Comparison of ENCODE assay signal across 14 cellular contexts in the genomic region with DNA sequence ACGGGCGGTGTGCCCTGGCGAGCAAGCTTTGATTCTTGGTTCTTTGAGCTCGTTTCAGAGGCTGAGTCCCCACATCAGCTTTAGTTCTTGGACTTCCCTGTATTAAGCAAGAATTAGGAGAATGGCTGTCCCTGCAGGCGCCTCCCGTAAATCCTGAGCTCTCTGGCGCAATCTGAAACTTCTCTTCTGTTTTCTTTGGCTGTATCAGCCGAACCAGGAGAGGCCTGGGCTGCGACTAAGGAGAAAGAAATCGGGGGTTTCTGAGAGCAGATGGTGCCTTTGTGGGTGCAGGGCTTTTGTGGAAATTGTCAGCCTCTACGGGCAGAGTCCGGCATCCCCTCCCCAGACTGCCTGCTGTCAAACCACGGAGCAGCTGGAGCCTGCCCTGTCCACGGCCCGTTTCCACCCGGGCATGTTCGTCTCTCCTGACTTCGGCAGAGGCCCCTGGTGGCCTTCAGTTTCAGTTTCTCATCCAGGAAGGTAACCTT. TPM values are rescaled to one million over a fixed set of nuclear protein-coding genes. Genes with fewer than 3 reads are reported as not detected.
DNase-seq lines count a peak whose midpoint lies in the region; ATAC-seq, FAIRE-seq and TF ChIP-seq lines count a peak whose summit lies in the region.
"Had no signal": no experiment of that assay in that cellular context is flagged by ENCODE, and none has a peak within 500 bp of the region (broad histone marks: within the 10 kb centered on the region; RNA-seq: fewer than 3 reads in every experiment).

No MANE protein-coding gene starts in this region.

- H3K4me3 Mint-ChIP-seq in astrocyte (ENCODE audit: unreplicated experiment) (no peak overlapping the region), endodermal cell (no peak overlapping the region)
- no peak overlapping the region for H3K4me3 Mint-ChIP-seq in CD8-positive, alpha-beta memory T cell
- H3K4me3 Mint-ChIP-seq: GM23338 had no signal

- H3K9ac ChIP-seq in astrocyte (ENCODE audit: low read length) (peak overlapping the region; percentile 41), endodermal cell (ENCODE audit: extremely low read depth, low read length, poor library complexity, severe bottlenecking) (no peak overlapping the region)
- H3K9ac ChIP-seq: BLaER1, SK-N-SH had no signal

- CTCF ChIA-PET in CD8-positive, alpha-beta memory T cell (lab: Charles Lee), result no interaction called here

- H3K36me3 ChIP-seq in astrocyte (ENCODE audit: insufficient read depth, low read length) (peaks cover 12% of the 10 kb centered on the region), pancreas (peaks cover 6 to 28% (median 17%) of the 10 kb centered on the region in 3 donors), endodermal cell (ENCODE audit: control insufficient read depth, insufficient read depth, low read length) (peaks cover 18% of the 10 kb centered on the region)
- peaks cover 6% of the 10 kb centered on the region for H3K36me3 ChIP-seq in CD8-positive, alpha-beta memory T cell (ENCODE audit: insufficient read depth, low read length)

- intact Hi-C loops in pancreas (cut with DNase I), result loop anchor here in 1 of 3 donors (10.0 kb wide), 1 partner anchor 63 kb away; no protein-coding TSS in a partner anchor

- DNase-seq in AG08395 (ENCODE audit: low spot score) (peak; percentile 53), astrocyte (ENCODE audit: low read depth) (no peak), foreskin fibroblast (peak; percentile 57 to 80), pancreas (no peak), ACHN (no peak), endodermal cell (no peak), frontal cortex (ENCODE audit: low spot score in 2 of 2) (no peak)
- no peak for DNase-seq in CD8-positive, alpha-beta memory T cell
- DNase-seq: NCI-H2081 treated with DMSO at 0.1 percent for 48 hours; SK-N-SH; stimulated activated CD4-positive, alpha-beta T cell treated with anti-CD3 and anti-CD28 coated beads, Interleukin-4, amount 100 ng/mL, for 1 hour had no signal

- no peak for TF ChIP-seq CTCF in astrocyte (IDR thresholded peaks at IDR 0.05; ENCODE audit: insufficient read depth, low read depth, low read length)
- no peak for TF ChIP-seq CTCF in foreskin fibroblast (IDR thresholded peaks at IDR 0.05; ENCODE audit: low read depth, low read length)
- no peak for TF ChIP-seq CTCF in pancreas (IDR thresholded peaks at IDR 0.05)
- no peak for TF ChIP-seq CTCF in endodermal cell (conservative IDR thresholded peaks at IDR 0.05)

- no peak overlapping the region for H2AFZ ChIP-seq in astrocyte (ENCODE audit: low read depth, low read length)
- H2AFZ ChIP-seq: GM23338 had no signal

- H3K9me3 Mint-ChIP-seq in astrocyte (ENCODE audit: unreplicated experiment), result no peaks in the 10 kb centered on the region
- no peaks in the 10 kb centered on the region for H3K9me3 Mint-ChIP-seq in CD8-positive, alpha-beta memory T cell
- H3K9me3 Mint-ChIP-seq in endodermal cell, result no peaks in the 10 kb centered on the region
- H3K9me3 Mint-ChIP-seq: GM23338 had no signal

- in situ Hi-C loops in ACHN (cut with HindIII; ENCODE audit: low pct_ligation_motif_present, low pct_unique_long_range_greater_than_20kb, low sequenced_read_pairs), result no loop called here

- no peaks in the 10 kb centered on the region for H3K9me3 ChIP-seq in astrocyte (ENCODE audit: insufficient read depth, low read depth, low read length)
- no peaks in the 10 kb centered on the region for H3K9me3 ChIP-seq in pancreas
- H3K9me3 ChIP-seq in CD8-positive, alpha-beta memory T cell (ENCODE audit: low read length), result no peaks in the 10 kb centered on the region
- H3K9me3 ChIP-seq in endodermal cell (ENCODE audit: control insufficient read depth, low read length), result no peaks in the 10 kb centered on the region
- H3K9me3 ChIP-seq: BLaER1, SK-N-SH had no signal

- no peaks in the 10 kb centered on the region for H3K27me3 Mint-ChIP-seq in astrocyte (ENCODE audit: low read depth, unreplicated experiment)
- no peaks in the 10 kb centered on the region for H3K27me3 Mint-ChIP-seq in CD8-positive, alpha-beta memory T cell
- no peaks in the 10 kb centered on the region for H3K27me3 Mint-ChIP-seq in endodermal cell (ENCODE audit: insufficient read depth)

- no peaks in the 10 kb centered on the region for H3K79me2 ChIP-seq in astrocyte (ENCODE audit: insufficient read depth, low read length)

- POLR2A ChIA-PET in CD8-positive, alpha-beta memory T cell (lab: Charles Lee), result interaction anchor here (0.7 kb wide), 1 partner anchor 99 kb away, joined by 4 read pairs; a partner anchor contains a TSS

- no peak overlapping the region for H3K27ac ChIP-seq in astrocyte (ENCODE audit: low read depth, low read length)
- H3K27ac ChIP-seq in pancreas, result peak overlapping the region; percentile 1 to 71 (median 44)
- no peak overlapping the region for H3K27ac ChIP-seq in CD8-positive, alpha-beta memory T cell (ENCODE audit: low read depth, low read length)
- H3K27ac ChIP-seq in endodermal cell (ENCODE audit: low read depth, low read length), result no peak overlapping the region
- H3K27ac ChIP-seq: BLaER1 had no signal

- H4K20me1 ChIP-seq in astrocyte (ENCODE audit: insufficient read depth, low read length), result peaks cover 1% of the 10 kb centered on the region

- H3K4me2 ChIP-seq in astrocyte (ENCODE audit: low read length), result peak overlapping the region; percentile 66
- H3K4me2 ChIP-seq: BLaER1, GM23338, SK-N-SH had no signal

- 59 to 61% methylated on average over 18 of the region's 18 CpGs for WGBS in pancreas, 2 donors
- 93 to 94% methylated on average over 15 to 18 of the region's 18 CpGs for WGBS in endodermal cell (ENCODE audit: insufficient coverage in 1 of 2, insufficient read length in 1 of 2), 2 experiments

- H3K4me1 Mint-ChIP-seq in astrocyte (ENCODE audit: low read depth, unreplicated experiment) (peaks cover 4% of the 10 kb centered on the region), endodermal cell (no peaks in the 10 kb centered on the region)
- H3K4me1 Mint-ChIP-seq in CD8-positive, alpha-beta memory T cell, result no peaks in the 10 kb centered on the region
- H3K4me1 Mint-ChIP-seq: GM23338 had no signal

- H3K36me3 Mint-ChIP-seq in astrocyte (ENCODE audit: low read depth, unreplicated experiment), result peaks cover 30% of the 10 kb centered on the region
- peaks cover 0 to 50% (median 0%) of the 10 kb centered on the region in 3 donors for H3K36me3 Mint-ChIP-seq in CD8-positive, alpha-beta memory T cell
- peaks cover 43% of the 10 kb centered on the region for H3K36me3 Mint-ChIP-seq in endodermal cell (ENCODE audit: low read depth)

- H3K27ac Mint-ChIP-seq in astrocyte (ENCODE audit: unreplicated experiment) (no peak overlapping the region), endodermal cell (no peak overlapping the region)
- peak overlapping the region in 1 of 8 donors; percentile 58 for H3K27ac Mint-ChIP-seq in CD8-positive, alpha-beta memory T cell
- H3K27ac Mint-ChIP-seq: GM23338 had no signal

- no peak overlapping the region for H3K4me3 ChIP-seq in astrocyte (ENCODE audit: insufficient read depth, low read depth, low read length)
- H3K4me3 ChIP-seq in foreskin fibroblast (ENCODE audit: low read depth in 1 of 2, low read length in 2 of 2), result peak overlapping the region in 1 of 2 donors; percentile 25
- H3K4me3 ChIP-seq in pancreas, result no peak overlapping the region
- no peak overlapping the region for H3K4me3 ChIP-seq in CD8-positive, alpha-beta memory T cell (ENCODE audit: low read length)
- H3K4me3 ChIP-seq in endodermal cell (ENCODE audit: low read length), result no peak overlapping the region
- H3K4me3 ChIP-seq: BLaER1, GM23338 had no signal

- peaks cover 6% of the 10 kb centered on the region for H3K4me1 ChIP-seq in astrocyte (ENCODE audit: insufficient read depth, low read length)
- peaks cover 0 to 10% (median 0%) of the 10 kb centered on the region in 3 donors for H3K4me1 ChIP-seq in pancreas
- H3K4me1 ChIP-seq in CD8-positive, alpha-beta memory T cell (ENCODE audit: insufficient read depth, low read length), result no peaks in the 10 kb centered on the region
- H3K4me1 ChIP-seq in endodermal cell (ENCODE audit: control insufficient read depth, insufficient read depth, low read length), result no peaks in the 10 kb centered on the region

- H3K27me3 ChIP-seq in astrocyte (ENCODE audit: insufficient read depth, low read length) (no peaks in the 10 kb centered on the region), pancreas (no peaks in the 10 kb centered on the region), endodermal cell (ENCODE audit: control insufficient read depth, insufficient read depth, low read length, poor library complexity, severe bottlenecking) (no peaks in the 10 kb centered on the region)
- no peaks in the 10 kb centered on the region for H3K27me3 ChIP-seq in CD8-positive, alpha-beta memory T cell (ENCODE audit: insufficient read depth, low read length, poor library complexity, severe bottlenecking)
- H3K27me3 ChIP-seq: BLaER1 had no signal

- ATAC-seq in pancreas, result peak; percentile 14 to 45 (median 34)
- ATAC-seq: GM23338 had no signal

- no peak for FAIRE-seq in astrocyte (lab: Jason Lieb, UNC)
- FAIRE-seq in pancreas (lab: Jason Lieb, UNC), result no peak
- no peak for FAIRE-seq in frontal cortex (lab: Jason Lieb, UNC)
- FAIRE-seq: GM12892 had no signal

RNA-seq across cellular contexts. Expression of a gene that starts 17.9 kb away (rescaled TPM):
- total RNA-seq in astrocyte, result 22.5 and 27.7 TPM in 2 replicates
- total RNA-seq in pancreas, result 10 to 100 TPM in 4 of 6 donors, 1 to 10 TPM in 2; 7.4 to 21.3 (median 11.4) TPM
- polyA plus RNA-seq in pancreas, result 10 to 100 TPM; 33.8 to 35.6 TPM
- 10 to 100 TPM; 48.0 to 48.4 TPM for total RNA-seq in CD8-positive, alpha-beta memory T cell
- polyA plus RNA-seq in CD8-positive, alpha-beta memory T cell, result 79.1 TPM
- total RNA-seq in endodermal cell, result 10 to 100 TPM; 50.0 to 54.5 TPM
- polyA plus RNA-seq in endodermal cell (2013, experiment 1 of 2), result 36.1 TPM
- polyA plus RNA-seq in endodermal cell (2013, experiment 2 of 2), result 33.5 TPM
- total RNA-seq in frontal cortex, result 6.5 TPM

RNA-seq across cellular contexts. Expression of a gene that starts 31.2 kb away (rescaled TPM):
- total RNA-seq in astrocyte (21.1 and 24.9 TPM in 2 replicates), pancreas (10 to 100 TPM in 4 of 6 donors, 1 to 10 TPM in 2; 7.6 to 18.4 (median 12.0) TPM), endodermal cell (10 to 100 TPM; 36.4 to 36.7 TPM), frontal cortex (13.9 TPM)
- 10 to 100 TPM; 15.1 to 17.4 TPM for polyA plus RNA-seq in pancreas
- 10 to 100 TPM; 87.4 to 93.4 TPM for total RNA-seq in CD8-positive, alpha-beta memory T cell
- polyA plus RNA-seq in CD8-positive, alpha-beta memory T cell, result 21.8 TPM
- polyA plus RNA-seq in endodermal cell (2013, experiment 1 of 2), result 29.7 TPM
- 24.5 TPM for polyA plus RNA-seq in endodermal cell (2013, experiment 2 of 2)

RNA-seq across cellular contexts. Expression of a gene that starts 39.2 kb away (rescaled TPM):
- total RNA-seq in astrocyte, result 159 and 180 TPM in 2 replicates
- total RNA-seq in pancreas, result 100 to 1,000 TPM in 1 of 6 donors, 10 to 100 TPM in 5; 63.2 to 100 (median 65.8) TPM
- polyA plus RNA-seq in pancreas, result 10 to 100 TPM; 65.7 to 66.0 TPM
- total RNA-seq in CD8-positive, alpha-beta memory T cell, result 10 to 100 TPM; 96.3 to 96.7 TPM
- polyA plus RNA-seq in CD8-positive, alpha-beta memory T cell, result 38.3 TPM
- total RNA-seq in endodermal cell, result 100 to 1,000 TPM in 1 of 2 donors, 10 to 100 TPM in 1; 90.9 to 105 TPM
- 35.6 TPM for polyA plus RNA-seq in endodermal cell (2013, experiment 1 of 2)
- polyA plus RNA-seq in endodermal cell (2013, experiment 2 of 2), result 40.5 TPM
- total RNA-seq in frontal cortex, result 22.4 TPM

Comparison
In these comparisons a context has a peak if more than half of its experiments do, and no peak if none do; other contexts are left out.
1. DNase-seq: peak in AG08395 (single experiment) and foreskin fibroblast (2 of 2); none in astrocyte (single experiment), pancreas (0 of 6), CD8-positive, alpha-beta memory T cell (0 of 5), ACHN (single experiment), endodermal cell (single experiment) and frontal cortex (0 of 2).
2. H3K27ac ChIP-seq: peak in pancreas (4 of 4); none in astrocyte (single experiment), CD8-positive, alpha-beta memory T cell (single experiment) and endodermal cell (single experiment).